Comparison of ENCODE assay signal across 8 cellular contexts in the genomic region with DNA sequence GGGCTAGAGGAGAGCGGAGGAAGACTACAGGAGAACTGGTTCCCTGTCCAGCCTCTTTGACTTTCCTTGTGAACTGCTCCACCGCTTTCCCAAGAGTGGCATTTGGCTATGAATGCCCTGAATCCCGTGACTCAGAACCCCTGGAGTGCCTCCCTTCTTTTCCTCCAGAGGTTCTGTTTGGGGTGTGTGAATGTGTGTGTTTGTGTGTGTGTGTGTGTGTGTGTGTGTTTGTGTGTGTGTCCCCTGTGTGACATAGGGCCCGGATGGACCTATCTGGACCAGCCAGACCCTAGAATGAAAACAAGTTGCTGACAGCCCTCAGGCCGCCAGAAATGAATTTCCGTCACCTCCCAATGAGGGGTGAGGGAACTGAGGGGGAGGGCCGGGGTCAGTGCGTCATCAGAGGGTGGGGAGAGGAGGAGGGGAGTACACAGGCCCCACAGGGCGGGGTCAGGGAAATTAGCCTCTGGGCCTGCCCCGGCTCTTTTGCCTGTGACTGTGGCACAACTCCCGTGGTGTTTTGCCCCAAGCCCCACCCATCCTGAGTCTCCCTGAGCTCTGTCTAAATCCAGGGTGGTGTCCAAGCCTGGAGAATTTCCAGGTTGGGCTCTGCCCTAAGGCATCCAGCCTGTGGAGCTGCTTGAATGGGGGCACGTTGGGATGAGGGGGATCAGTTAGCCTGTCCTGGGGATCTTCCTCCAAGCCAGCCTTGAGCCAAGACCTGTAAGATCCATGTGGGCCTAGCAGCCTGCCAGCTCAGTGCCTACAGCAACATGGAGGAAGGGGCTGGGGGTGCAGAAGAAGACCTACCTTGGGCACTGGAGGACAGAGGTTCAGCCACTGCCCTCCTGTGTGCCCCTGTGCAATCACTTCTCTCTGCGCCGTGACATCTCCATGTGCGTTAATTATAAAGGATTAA. TPM values are rescaled to one million over a fixed set of nuclear protein-coding genes. Genes with fewer than 3 reads are reported as not detected.
A peak's percentile ranks its signal among the peaks of the same experiment; 100 is the strongest.
DNase-seq lines count a peak whose midpoint lies in the region; ATAC-seq, FAIRE-seq and TF ChIP-seq lines count a peak whose summit lies in the region.

No MANE protein-coding gene starts in this region.

- H3K4me3 Mint-ChIP-seq in CD8-positive, alpha-beta memory T cell = no peak overlapping the region

- H3K4me3 ChIP-seq in CD8-positive, alpha-beta memory T cell (ENCODE audit: low read length) = no peak overlapping the region
- no peak overlapping the region for H3K4me3 ChIP-seq in bronchial epithelial cell (ENCODE audit: low read depth, low read length)
- H3K4me3 ChIP-seq in keratinocyte (ENCODE audit: control insufficient read depth in 2 of 3, extremely low read depth in 1 of 3, insufficient read depth in 2 of 3, low read depth in 1 of 3, low read length in 3 of 3) = peak overlapping the region in 2 of 3 experiments; percentile 12 to 31

- DNase-seq in CD8-positive, alpha-beta memory T cell = no peak
- DNase-seq in NCI-H748 treated with DMSO at 0.1 percent for 48 hours (lab: John Stamatoyannopoulos, UW) = peak; percentile 94
- DNase-seq in bronchial epithelial cell (ENCODE audit: low read depth) = peak; percentile 91
- peak; percentile 55 for DNase-seq in keratinocyte (ENCODE audit: low read depth, low spot score)
- peak; percentile 97 for DNase-seq in smooth muscle cell of the brain vasculature (ENCODE audit: low read depth, low spot score)
- no peak for DNase-seq in SKM-1 treated with dmso at 0.1 percent for 144 hours (lab: John Stamatoyannopoulos, UW; ENCODE audit: unreplicated experiment)
- no peak for DNase-seq in NCI-H187 treated with DMSO at 0.1 percent for 48 hours (lab: John Stamatoyannopoulos, UW)

- no peak for TF ChIP-seq CTCF in bronchial epithelial cell (IDR thresholded peaks at IDR 0.05; ENCODE audit: insufficient read depth, low read length, severe bottlenecking)
- TF ChIP-seq CTCF in keratinocyte (optimal IDR thresholded peaks at IDR 0.05 in 1 of 3, IDR thresholded peaks at IDR 0.05 in 1 of 3, conservative IDR thresholded peaks at IDR 0.05 in 1 of 3; ENCODE audit: extremely low read depth in 1 of 3, insufficient read depth in 2 of 3, low read length in 3 of 3) = no peak

- H3K4me1 Mint-ChIP-seq in CD8-positive, alpha-beta memory T cell = peaks cover 0 to 3% (median 0%) of the 10 kb centered on the region in 3 donors

- POLR2A ChIA-PET in CD8-positive, alpha-beta memory T cell (lab: Charles Lee) = interaction anchor here (0.5 kb wide), 1 partner anchor 9 kb away, joined by 3 read pairs; no protein-coding TSS in a partner anchor

- H3K36me3 ChIP-seq in CD8-positive, alpha-beta memory T cell (ENCODE audit: insufficient read depth, low read length) = no peaks in the 10 kb centered on the region
- no peaks in the 10 kb centered on the region for H3K36me3 ChIP-seq in bronchial epithelial cell (ENCODE audit: control insufficient read depth, insufficient read depth, low read length)
- no peaks in the 10 kb centered on the region for H3K36me3 ChIP-seq in keratinocyte (ENCODE audit: control insufficient read depth in 2 of 2, extremely low read depth in 1 of 2, insufficient read depth in 2 of 2, low read length in 2 of 2)

- H3K9me1 ChIP-seq in keratinocyte (ENCODE audit: control insufficient read depth, extremely low read depth, insufficient read depth, low read length) = no peaks in the 10 kb centered on the region

- FAIRE-seq in bronchial epithelial cell (lab: Jason Lieb, UNC) = no peak
- no peak for FAIRE-seq in keratinocyte (lab: Jason Lieb, UNC)

- peak overlapping the region; percentile 83 for H3K4me2 ChIP-seq in keratinocyte (ENCODE audit: control insufficient read depth, extremely low read depth, insufficient read depth, low read depth, low read length)

- no peaks in the 10 kb centered on the region for H3K79me2 ChIP-seq in keratinocyte (ENCODE audit: control insufficient read depth, insufficient read depth, low read length)

- CTCF ChIA-PET in CD8-positive, alpha-beta memory T cell (lab: Charles Lee) = no interaction called here

- H3K9me3 Mint-ChIP-seq in CD8-positive, alpha-beta memory T cell = no peaks in the 10 kb centered on the region

- H3K9me3 ChIP-seq in CD8-positive, alpha-beta memory T cell (ENCODE audit: low read length) = no peaks in the 10 kb centered on the region
- no peaks in the 10 kb centered on the region for H3K9me3 ChIP-seq in keratinocyte (ENCODE audit: control insufficient read depth, low read depth, low read length)

- H3K36me3 Mint-ChIP-seq in CD8-positive, alpha-beta memory T cell = peaks cover 0 to 2% (median 0%) of the 10 kb centered on the region in 3 donors

- H3K27ac ChIP-seq in CD8-positive, alpha-beta memory T cell (ENCODE audit: low read depth, low read length) = peak overlapping the region; percentile 70
- peak overlapping the region; percentile 73 for H3K27ac ChIP-seq in keratinocyte (ENCODE audit: control insufficient read depth, insufficient read depth, low read length)

- H3K4me1 ChIP-seq in CD8-positive, alpha-beta memory T cell (ENCODE audit: insufficient read depth, low read length) = no peaks in the 10 kb centered on the region
- peaks cover 23% of the 10 kb centered on the region for H3K4me1 ChIP-seq in keratinocyte (ENCODE audit: control insufficient read depth, extremely low read depth, insufficient read depth, low read length)

- H3K27me3 ChIP-seq in CD8-positive, alpha-beta memory T cell (ENCODE audit: insufficient read depth, low read length, poor library complexity, severe bottlenecking) = no peaks in the 10 kb centered on the region
- H3K27me3 ChIP-seq in bronchial epithelial cell (ENCODE audit: control insufficient read depth, insufficient read depth, low read length) = no peaks in the 10 kb centered on the region
- H3K27me3 ChIP-seq in keratinocyte (ENCODE audit: control insufficient read depth, extremely low read depth, insufficient read depth, low read length) = no peaks in the 10 kb centered on the region

- peak overlapping the region; percentile 67 for H3K9ac ChIP-seq in keratinocyte (ENCODE audit: control insufficient read depth, extremely low read depth, insufficient read depth, low read length)

- peak; percentile 40 for ATAC-seq in GM21825 (IDR thresholded peaks at IDR 0.05; ENCODE audit: unreplicated experiment)

- peaks cover 24 to 65% of the 10 kb centered on the region in 2 donors for H3K27me3 Mint-ChIP-seq in CD8-positive, alpha-beta memory T cell

- peak overlapping the region in 1 of 8 donors; percentile 30 for H3K27ac Mint-ChIP-seq in CD8-positive, alpha-beta memory T cell

- H4K20me1 ChIP-seq in keratinocyte (ENCODE audit: control insufficient read depth, extremely low read depth, insufficient read depth, low read length) = no peaks in the 10 kb centered on the region

- dilution Hi-C loops in keratinocyte (cut with MboI; ENCODE audit: extremely low pct_ligation_motif_present, low sequenced_read_pairs) = no loop called here

- peak overlapping the region; percentile 85 for H2AFZ ChIP-seq in keratinocyte (ENCODE audit: control insufficient read depth, low read length)

RNA-seq across cellular contexts. Expression of gene MRPS18A, which starts 15.2 kb away (rescaled TPM):
- total RNA-seq in CD8-positive, alpha-beta memory T cell = 10 to 100 TPM; 60.4 to 60.6 TPM
- 65.2 TPM for polyA plus RNA-seq in CD8-positive, alpha-beta memory T cell
- total RNA-seq in bronchial epithelial cell = 79.5 and 94.3 TPM in 2 replicates
- 48.8 to 62.8 TPM (median 54.5 TPM) in 3 replicates for polyA plus RNA-seq in keratinocyte
- polyA plus RNA-seq in keratinocyte (2011; ENCODE audit: low read depth) = 15.7 TPM
- polyA plus RNA-seq in keratinocyte (2011; cell fraction: cytosol; rRNA removed) = 40.7 and 52.6 TPM in 2 replicates
- polyA plus RNA-seq in keratinocyte (2011; cell fraction: nucleus; rRNA removed) = 37.2 and 42.3 TPM in 2 replicates
- polyA plus RNA-seq in keratinocyte (2012; ENCODE audit: low replicate concordance) = 39.8 and 53.6 TPM in 2 replicates
- polyA minus RNA-seq in keratinocyte = 54.2 to 64.3 TPM (median 59.7 TPM) in 3 replicates
- polyA minus RNA-seq in keratinocyte (2011; cell fraction: cytosol; rRNA and poly(A)+ RNA removed) = 31.3 TPM
- polyA minus RNA-seq in keratinocyte (2011; cell fraction: nucleus; rRNA and poly(A)+ RNA removed) = 16.5 and 25.8 TPM in 2 replicates

RNA-seq across cellular contexts. Expression of gene RSPH9, which starts 57.9 kb away (rescaled TPM):
- total RNA-seq in CD8-positive, alpha-beta memory T cell = not detected
- polyA plus RNA-seq in CD8-positive, alpha-beta memory T cell = 1.3 TPM
- total RNA-seq in bronchial epithelial cell = under 0.01 and 0.13 TPM in 2 replicates
- not detected in 3 replicates for polyA plus RNA-seq in keratinocyte
- not detected for polyA plus RNA-seq in keratinocyte (2011; ENCODE audit: low read depth)
- polyA plus RNA-seq in keratinocyte (2011; cell fraction: cytosol; rRNA removed) = not detected in 2 replicates
- not detected in 2 replicates for polyA plus RNA-seq in keratinocyte (2011; cell fraction: nucleus; rRNA removed)
- 0.14 and 0.15 TPM in 2 replicates for polyA plus RNA-seq in keratinocyte (2012; ENCODE audit: low replicate concordance)
- not detected in 3 replicates for polyA minus RNA-seq in keratinocyte
- not detected for polyA minus RNA-seq in keratinocyte (2011; cell fraction: cytosol; rRNA and poly(A)+ RNA removed)
- not detected in 2 replicates for polyA minus RNA-seq in keratinocyte (2011; cell fraction: nucleus; rRNA and poly(A)+ RNA removed)

Comparison
In these comparisons a context has a peak if more than half of its experiments do, and no peak if none do; other contexts are left out.
1. DNase-seq: peak in NCI-H748 treated with DMSO at 0.1 percent for 48 hours (single experiment), bronchial epithelial cell (single experiment), keratinocyte (single experiment) and smooth muscle cell of the brain vasculature (single experiment); none in CD8-positive, alpha-beta memory T cell (0 of 5), SKM-1 treated with dmso at 0.1 percent for 144 hours (single experiment) and NCI-H187 treated with DMSO at 0.1 percent for 48 hours (single experiment).
2. H3K4me3 ChIP-seq: peak in keratinocyte (2 of 3); none in CD8-positive, alpha-beta memory T cell (single experiment) and bronchial epithelial cell (single experiment).